In the genomic region with DNA sequence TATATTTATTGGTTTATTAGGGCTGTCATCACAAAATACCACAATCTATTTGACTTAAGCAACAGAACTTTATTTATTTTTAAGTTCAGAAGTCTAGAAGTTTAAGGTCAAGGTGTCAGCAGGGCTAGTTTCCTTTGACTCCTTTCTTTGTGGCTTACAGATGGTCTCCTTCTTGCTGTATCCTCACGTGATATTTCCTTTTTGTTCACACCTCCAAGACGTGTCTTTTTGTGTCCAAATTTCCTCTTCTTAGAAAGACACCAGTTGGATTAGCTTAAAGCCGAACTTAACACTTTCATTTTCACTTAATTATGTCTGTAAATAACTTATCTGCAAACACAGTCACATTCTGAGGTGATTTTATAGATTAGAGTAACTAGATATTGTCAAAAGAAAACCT, we compare ENCODE assay signal across 20 cellular contexts.
A peak's percentile ranks its signal among the peaks of the same experiment; 100 is the strongest.
DNase-seq lines count a peak whose midpoint lies in the region; ATAC-seq, FAIRE-seq and TF ChIP-seq lines count a peak whose summit lies in the region.
"Had no signal": no experiment of that assay in that cellular context is flagged by ENCODE, and none has a peak within 500 bp of the region (broad histone marks: within the 10 kb centered on the region; RNA-seq: fewer than 3 reads in every experiment).

No MANE protein-coding gene starts in this region.

- FAIRE-seq in HepG2 (lab: Jason Lieb, UNC), result no peak
- FAIRE-seq: endometrium had no signal

- H3K4me1 Mint-ChIP-seq in naive thymus-derived CD4-positive, alpha-beta T cell, result peaks cover 0 to 5% (median 0%) of the 10 kb centered on the region in 7 donors
- H3K4me1 Mint-ChIP-seq: activated B cell treated with CpG ODN at 0.5 μM for 24 hours had no signal

- H3K9ac ChIP-seq in HepG2 (ENCODE audit: insufficient read depth, low read depth, low read length) (no peak overlapping the region), mammary epithelial cell (ENCODE audit: insufficient read depth, low read length) (no peak overlapping the region)

- ATAC-seq in HepG2 (no peak), right lobe of liver (no peak)
- no peak for ATAC-seq in naive thymus-derived CD4-positive, alpha-beta T cell
- ATAC-seq: activated naive CD4-positive, alpha-beta T cell treated with anti-CD3 and anti-CD28 coated beads, Interleukin-2, amount 50 U/mL, for 72 hours; body of pancreas; lower lobe of right lung; Right ventricle myocardium inferior had no signal

- TF ChIP-seq EP300 in HepG2 (IDR thresholded peaks at IDR 0.05; ENCODE audit: low read depth in 2 of 2, low read length in 2 of 2) (no peak), HepG2 (CRISPR knock-in tag; IDR thresholded peaks at IDR 0.05; ENCODE audit: borderline replicate concordance) (no peak)

- H3K9me3 ChIP-seq in HepG2 (ENCODE audit: low read length) (no peaks in the 10 kb centered on the region; the same call in none of the 2 replicates), right lobe of liver (no peaks in the 10 kb centered on the region), mammary epithelial cell (replicated peaks; ENCODE audit: insufficient read depth, low read length) (no peaks in the 10 kb centered on the region), prostate gland (no peaks in the 10 kb centered on the region)
- no peaks in the 10 kb centered on the region for H3K9me3 ChIP-seq in naive thymus-derived CD4-positive, alpha-beta T cell (ENCODE audit: control insufficient read depth in 2 of 3, low read length in 3 of 3)
- H3K9me3 ChIP-seq: body of pancreas, lower lobe of right lung, thyroid gland had no signal

- DNase-seq in HepG2 (ENCODE audit: low spot score), result no peak
- DNase-seq in right lobe of liver, result no peak
- DNase-seq in Kasumi-1 (lab: John Stamatoyannopoulos, UW), result peak; percentile 24 to 39
- no peak for DNase-seq in mammary epithelial cell
- no peak for DNase-seq in naive thymus-derived CD4-positive, alpha-beta T cell
- DNase-seq in prostate gland (ENCODE audit: low spot score), result no peak
- no peak for DNase-seq in head of caudate nucleus
- DNase-seq in G401 (ENCODE audit: low spot score), result no peak
- DNase-seq: activated B cell treated with CpG ODN at 0.5 μM for 24 hours; body of pancreas; H7; islet precursor cell; lower lobe of right lung; NCI-H187 treated with DMSO at 0.1 percent for 48 hours; stimulated activated naive CD4-positive, alpha-beta T cell; thyroid gland had no signal

- no peak overlapping the region for H2AFZ ChIP-seq in HepG2 (ENCODE audit: low read length)
- H2AFZ ChIP-seq in mammary epithelial cell (ENCODE audit: low read depth, low read length), result no peak overlapping the region

- H3K27me3 ChIP-seq in HepG2 (ENCODE audit: control insufficient read depth in 1 of 2, insufficient read depth in 2 of 2, low read length in 2 of 2) (no peaks in the 10 kb centered on the region), right lobe of liver (no peaks in the 10 kb centered on the region), mammary epithelial cell (ENCODE audit: insufficient read depth, low read length) (peaks cover 2% of the 10 kb centered on the region), prostate gland (replicated peaks; ENCODE audit: insufficient read depth) (no peaks in the 10 kb centered on the region)
- no peaks in the 10 kb centered on the region for H3K27me3 ChIP-seq in naive thymus-derived CD4-positive, alpha-beta T cell (ENCODE audit: control insufficient read depth in 2 of 2, insufficient read depth in 2 of 2, low read length in 2 of 2)
- H3K27me3 ChIP-seq: body of pancreas, thyroid gland had no signal

- CTCF ChIA-PET in HepG2 (lab: Yijun Ruan, JAX; ENCODE audit: low intra/inter-chr PET ratio, low total read pairs) (no interaction called here), mammary epithelial cell (lab: Charles Lee; ENCODE audit: low non-redundant PET) (no interaction called here)
- CTCF ChIA-PET in naive thymus-derived CD4-positive, alpha-beta T cell (lab: Charles Lee), result no interaction called here

- TF ChIP-seq RAD21 in HepG2 (CRISPR knock-in tag; IDR thresholded peaks at IDR 0.05), result no peak

- peaks cover 0 to 8% (median 3%) of the 10 kb centered on the region in 11 donors for H3K9me3 Mint-ChIP-seq in naive thymus-derived CD4-positive, alpha-beta T cell

- no TSS peak for BruUV-seq in HepG2 (replicated peaks; lab: Mats Ljungman, UMichigan)
- BruUV-seq in mammary epithelial cell (replicated peaks; lab: Mats Ljungman, UMichigan), result no TSS peak

- H3K4me1 ChIP-seq in HepG2 (ENCODE audit: insufficient read depth, low read length) (no peaks in the 10 kb centered on the region), right lobe of liver (no peaks in the 10 kb centered on the region), mammary epithelial cell (ENCODE audit: insufficient read depth, low read length) (no peaks in the 10 kb centered on the region), prostate gland (replicated peaks) (no peaks in the 10 kb centered on the region)
- H3K4me1 ChIP-seq in naive thymus-derived CD4-positive, alpha-beta T cell (ENCODE audit: control insufficient read depth in 2 of 2, insufficient read depth in 2 of 2, low read length in 2 of 2), result no peaks in the 10 kb centered on the region
- H3K4me1 ChIP-seq: body of pancreas, lower lobe of right lung, thyroid gland had no signal

- H3K36me3 ChIP-seq in HepG2 (replicated peaks in 1 of 2; ENCODE audit: control insufficient read depth in 1 of 2, insufficient read depth in 2 of 2, low read length in 2 of 2) (no peaks in the 10 kb centered on the region), right lobe of liver (no peaks in the 10 kb centered on the region), mammary epithelial cell (ENCODE audit: insufficient read depth, low read length) (no peaks in the 10 kb centered on the region), prostate gland (no peaks in the 10 kb centered on the region)
- H3K36me3 ChIP-seq in naive thymus-derived CD4-positive, alpha-beta T cell (ENCODE audit: control insufficient read depth in 2 of 3, insufficient read depth in 3 of 3, low read length in 3 of 3), result no peaks in the 10 kb centered on the region
- H3K36me3 ChIP-seq: lower lobe of right lung, thyroid gland had no signal

- TF ChIP-seq CTCF in HepG2 (CRISPR knock-in tag; IDR thresholded peaks at IDR 0.05), result no peak
- TF ChIP-seq CTCF in right lobe of liver (IDR thresholded peaks at IDR 0.05), result no peak
- TF ChIP-seq CTCF in mammary epithelial cell (conservative IDR thresholded peaks at IDR 0.05 in 1 of 2, IDR thresholded peaks at IDR 0.05 in 1 of 2; ENCODE audit: extremely low read depth in 1 of 2, insufficient read depth in 1 of 2, low read depth in 1 of 2, low read length in 2 of 2), result no peak
- no peak for TF ChIP-seq CTCF in prostate gland (IDR thresholded peaks at IDR 0.05)

- H3K27me3 Mint-ChIP-seq in naive thymus-derived CD4-positive, alpha-beta T cell, result no peaks in the 10 kb centered on the region
- H3K27me3 Mint-ChIP-seq: activated B cell treated with CpG ODN at 0.5 μM for 24 hours, IgD-negative memory B cell had no signal

- in situ Hi-C loops in HepG2 (cut with HindIII; ENCODE audit: extremely low pct_ligation_motif_present, low pct_unique_long_range_greater_than_20kb), result no loop called here
- in situ Hi-C loops in mammary epithelial cell (cut with MboI; ENCODE audit: low sequenced_read_pairs in 2 of 2), result no loop called here
- in situ Hi-C loops in G401 (cut with HindIII; ENCODE audit: low sequenced_read_pairs), result no loop called here

- H3K79me2 ChIP-seq in HepG2 (ENCODE audit: insufficient read depth, low read length) (no peaks in the 10 kb centered on the region), mammary epithelial cell (ENCODE audit: insufficient read depth, low read length) (no peaks in the 10 kb centered on the region)

- H3K4me3 Mint-ChIP-seq in naive thymus-derived CD4-positive, alpha-beta T cell, result peak overlapping the region in 2 of 10 donors; percentile 12 to 28
- H3K4me3 Mint-ChIP-seq: activated B cell treated with CpG ODN at 0.5 μM for 24 hours, IgD-negative memory B cell had no signal

- WGBS in HepG2 (ENCODE audit: low lambda C conversion rate), result 0% methylated on average over 3 of the region's 3 CpGs
- WGBS in right lobe of liver (ENCODE audit: insufficient coverage, low coverage, low lambda C conversion rate, missing lambda C conversion rate), result 10% methylated on average over 3 of the region's 3 CpGs
- WGBS in mammary epithelial cell (ENCODE audit: low coverage, missing lambda C conversion rate), result 51% methylated on average over 3 of the region's 3 CpGs
- WGBS in prostate gland, result 41% methylated on average over 3 of the region's 3 CpGs

- H3K27ac Mint-ChIP-seq in naive thymus-derived CD4-positive, alpha-beta T cell, result no peak overlapping the region
- H3K27ac Mint-ChIP-seq: activated B cell treated with CpG ODN at 0.5 μM for 24 hours; activated naive CD4-positive, alpha-beta T cell treated with anti-CD3 and anti-CD28 coated beads, Interleukin-2, amount 50 U/mL, for 72 hours; IgD-negative memory B cell had no signal

- H3K27ac ChIP-seq in HepG2 (ENCODE audit: extremely low read length, insufficient read depth, low read length) (no peak overlapping the region), right lobe of liver (no peak overlapping the region), mammary epithelial cell (ENCODE audit: insufficient read depth, low read depth, low read length) (no peak overlapping the region), prostate gland (no peak overlapping the region)
- no peak overlapping the region for H3K27ac ChIP-seq in naive thymus-derived CD4-positive, alpha-beta T cell (ENCODE audit: low read depth, low read length)
- H3K27ac ChIP-seq: body of pancreas, lower lobe of right lung, thyroid gland had no signal

- POLR2A ChIA-PET in HepG2 (lab: Yijun Ruan, JAX), result no interaction called here
- POLR2A ChIA-PET in naive thymus-derived CD4-positive, alpha-beta T cell (lab: Charles Lee), result no interaction called here

- peak overlapping the region; percentile 19; the same call in 1 of the 2 replicates for H3K4me2 ChIP-seq in HepG2 (ENCODE audit: low read depth, low read length)
- H3K4me2 ChIP-seq in mammary epithelial cell (ENCODE audit: insufficient read depth, low read depth, low read length), result peak overlapping the region; percentile 35

- dilution Hi-C loops in mammary epithelial cell (cut with HindIII; ENCODE audit: low sequenced_read_pairs), result no loop called here

- TF ChIP-seq POLR2A in HepG2 (IDR thresholded peaks at IDR 0.05; ENCODE audit: insufficient read depth in 1 of 2, low read depth in 2 of 2, low read length in 2 of 2), result no peak
- TF ChIP-seq POLR2A in right lobe of liver (IDR thresholded peaks at IDR 0.05), result no peak
- no peak for TF ChIP-seq POLR2A in prostate gland (IDR thresholded peaks at IDR 0.05)

- H3K36me3 Mint-ChIP-seq in naive thymus-derived CD4-positive, alpha-beta T cell, result no peaks in the 10 kb centered on the region
- H3K36me3 Mint-ChIP-seq: activated naive CD4-positive, alpha-beta T cell treated with anti-CD3 and anti-CD28 coated beads, Interleukin-2, amount 50 U/mL, for 72 hours; IgD-negative memory B cell had no signal

- intact Hi-C loops in HepG2 (cut with micrococcal nuclease; ENCODE audit: unreplicated experiment) (no loop called here), right lobe of liver (cut with DNase I) (no loop called here), mammary epithelial cell (cut with micrococcal nuclease) (no loop called here), prostate gland (cut with DNase I) (no loop called here), head of caudate nucleus (cut with DNase I) (no loop called here)
- intact Hi-C loops in naive thymus-derived CD4-positive, alpha-beta T cell (cut with micrococcal nuclease), result no loop called here

- H3K4me3 ChIP-seq in HepG2 (replicated peaks in 1 of 3; ENCODE audit: insufficient read depth in 1 of 3, low read depth in 2 of 3, low read length in 3 of 3) (no peak overlapping the region), right lobe of liver (no peak overlapping the region), mammary epithelial cell (replicated peaks in 1 of 3; ENCODE audit: insufficient read depth in 1 of 3, low read depth in 2 of 3, low read length in 3 of 3) (no peak overlapping the region), prostate gland (no peak overlapping the region)
- no peak overlapping the region for H3K4me3 ChIP-seq in naive thymus-derived CD4-positive, alpha-beta T cell (ENCODE audit: low read length)
- H3K4me3 ChIP-seq: body of pancreas, lower lobe of right lung, thyroid gland had no signal

- H4K20me1 ChIP-seq in HepG2 (ENCODE audit: insufficient read depth, low read length), result no peaks in the 10 kb centered on the region
- H4K20me1 ChIP-seq in mammary epithelial cell (ENCODE audit: insufficient read depth, low read length), result no peaks in the 10 kb centered on the region

Comparison
In these comparisons a context has a peak if more than half of its experiments do, and no peak if none do; other contexts are left out.
1. DNase-seq: peak in Kasumi-1 (2 of 2); none in HepG2 (single experiment), right lobe of liver (0 of 3), mammary epithelial cell (single experiment), naive thymus-derived CD4-positive, alpha-beta T cell (0 of 9), prostate gland (single experiment), head of caudate nucleus (0 of 42) and G401 (single experiment).